In the genomic region with DNA sequence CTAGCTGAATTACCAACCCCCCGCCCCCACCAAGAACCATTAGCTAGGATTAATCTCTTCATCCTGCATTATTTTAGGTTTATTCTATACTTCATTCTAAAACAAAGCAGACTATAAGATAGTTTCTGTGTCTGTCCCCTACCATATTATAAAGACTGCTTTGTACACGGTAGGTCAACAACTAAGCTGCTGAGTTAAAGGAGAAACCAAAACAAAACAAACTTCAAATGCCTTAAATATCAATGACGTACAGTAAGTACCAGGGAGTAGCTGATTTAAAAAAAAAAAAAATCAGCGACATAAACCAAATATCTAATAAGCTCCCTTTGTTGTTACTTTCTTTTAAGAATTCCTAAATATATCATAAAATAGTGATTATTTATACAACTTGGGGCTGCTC, we compare ENCODE assay signal across 1 cellular context.
TF ChIP-seq lines count a peak whose summit lies in the region.

No MANE protein-coding gene starts in this region.

TF ChIP-seq in H1, 55 proteins besides CTCF, POLR2A, EP300 and RAD21:
- TF ChIP-seq TAF7 (optimal IDR thresholded peaks at IDR 0.05; ENCODE audit: borderline replicate concordance, low read depth, low read length), result no peak
- no peak for TF ChIP-seq RXRA (IDR thresholded peaks at IDR 0.05; ENCODE audit: insufficient read depth, low read depth, low read length)
- TF ChIP-seq TBP (IDR thresholded peaks at IDR 0.05; ENCODE audit: low read depth, low read length), result no peak
- no peak for TF ChIP-seq CBX8 (IDR thresholded peaks at IDR 0.05; ENCODE audit: borderline replicate concordance, low read depth, low read length)
- TF ChIP-seq ASH2L (IDR thresholded peaks at IDR 0.05; ENCODE audit: low read length), result no peak
- no peak for TF ChIP-seq TAF1 (IDR thresholded peaks at IDR 0.05; ENCODE audit: low read depth, low read length)
- TF ChIP-seq YY1 (IDR thresholded peaks at IDR 0.05; ENCODE audit: low read depth, low read length), result no peak
- TF ChIP-seq SIX5 (IDR thresholded peaks at IDR 0.05; ENCODE audit: low read depth, low read length), result no peak
- TF ChIP-seq JUN (IDR thresholded peaks at IDR 0.05; ENCODE audit: low read depth, low read length), result no peak
- no peak for TF ChIP-seq GABPA (IDR thresholded peaks at IDR 0.05; ENCODE audit: borderline replicate concordance, insufficient read depth, low read length)
- TF ChIP-seq KDM4A (IDR thresholded peaks at IDR 0.05; ENCODE audit: low read depth, low read length, severe bottlenecking), result no peak
- TF ChIP-seq, protein P1, sequence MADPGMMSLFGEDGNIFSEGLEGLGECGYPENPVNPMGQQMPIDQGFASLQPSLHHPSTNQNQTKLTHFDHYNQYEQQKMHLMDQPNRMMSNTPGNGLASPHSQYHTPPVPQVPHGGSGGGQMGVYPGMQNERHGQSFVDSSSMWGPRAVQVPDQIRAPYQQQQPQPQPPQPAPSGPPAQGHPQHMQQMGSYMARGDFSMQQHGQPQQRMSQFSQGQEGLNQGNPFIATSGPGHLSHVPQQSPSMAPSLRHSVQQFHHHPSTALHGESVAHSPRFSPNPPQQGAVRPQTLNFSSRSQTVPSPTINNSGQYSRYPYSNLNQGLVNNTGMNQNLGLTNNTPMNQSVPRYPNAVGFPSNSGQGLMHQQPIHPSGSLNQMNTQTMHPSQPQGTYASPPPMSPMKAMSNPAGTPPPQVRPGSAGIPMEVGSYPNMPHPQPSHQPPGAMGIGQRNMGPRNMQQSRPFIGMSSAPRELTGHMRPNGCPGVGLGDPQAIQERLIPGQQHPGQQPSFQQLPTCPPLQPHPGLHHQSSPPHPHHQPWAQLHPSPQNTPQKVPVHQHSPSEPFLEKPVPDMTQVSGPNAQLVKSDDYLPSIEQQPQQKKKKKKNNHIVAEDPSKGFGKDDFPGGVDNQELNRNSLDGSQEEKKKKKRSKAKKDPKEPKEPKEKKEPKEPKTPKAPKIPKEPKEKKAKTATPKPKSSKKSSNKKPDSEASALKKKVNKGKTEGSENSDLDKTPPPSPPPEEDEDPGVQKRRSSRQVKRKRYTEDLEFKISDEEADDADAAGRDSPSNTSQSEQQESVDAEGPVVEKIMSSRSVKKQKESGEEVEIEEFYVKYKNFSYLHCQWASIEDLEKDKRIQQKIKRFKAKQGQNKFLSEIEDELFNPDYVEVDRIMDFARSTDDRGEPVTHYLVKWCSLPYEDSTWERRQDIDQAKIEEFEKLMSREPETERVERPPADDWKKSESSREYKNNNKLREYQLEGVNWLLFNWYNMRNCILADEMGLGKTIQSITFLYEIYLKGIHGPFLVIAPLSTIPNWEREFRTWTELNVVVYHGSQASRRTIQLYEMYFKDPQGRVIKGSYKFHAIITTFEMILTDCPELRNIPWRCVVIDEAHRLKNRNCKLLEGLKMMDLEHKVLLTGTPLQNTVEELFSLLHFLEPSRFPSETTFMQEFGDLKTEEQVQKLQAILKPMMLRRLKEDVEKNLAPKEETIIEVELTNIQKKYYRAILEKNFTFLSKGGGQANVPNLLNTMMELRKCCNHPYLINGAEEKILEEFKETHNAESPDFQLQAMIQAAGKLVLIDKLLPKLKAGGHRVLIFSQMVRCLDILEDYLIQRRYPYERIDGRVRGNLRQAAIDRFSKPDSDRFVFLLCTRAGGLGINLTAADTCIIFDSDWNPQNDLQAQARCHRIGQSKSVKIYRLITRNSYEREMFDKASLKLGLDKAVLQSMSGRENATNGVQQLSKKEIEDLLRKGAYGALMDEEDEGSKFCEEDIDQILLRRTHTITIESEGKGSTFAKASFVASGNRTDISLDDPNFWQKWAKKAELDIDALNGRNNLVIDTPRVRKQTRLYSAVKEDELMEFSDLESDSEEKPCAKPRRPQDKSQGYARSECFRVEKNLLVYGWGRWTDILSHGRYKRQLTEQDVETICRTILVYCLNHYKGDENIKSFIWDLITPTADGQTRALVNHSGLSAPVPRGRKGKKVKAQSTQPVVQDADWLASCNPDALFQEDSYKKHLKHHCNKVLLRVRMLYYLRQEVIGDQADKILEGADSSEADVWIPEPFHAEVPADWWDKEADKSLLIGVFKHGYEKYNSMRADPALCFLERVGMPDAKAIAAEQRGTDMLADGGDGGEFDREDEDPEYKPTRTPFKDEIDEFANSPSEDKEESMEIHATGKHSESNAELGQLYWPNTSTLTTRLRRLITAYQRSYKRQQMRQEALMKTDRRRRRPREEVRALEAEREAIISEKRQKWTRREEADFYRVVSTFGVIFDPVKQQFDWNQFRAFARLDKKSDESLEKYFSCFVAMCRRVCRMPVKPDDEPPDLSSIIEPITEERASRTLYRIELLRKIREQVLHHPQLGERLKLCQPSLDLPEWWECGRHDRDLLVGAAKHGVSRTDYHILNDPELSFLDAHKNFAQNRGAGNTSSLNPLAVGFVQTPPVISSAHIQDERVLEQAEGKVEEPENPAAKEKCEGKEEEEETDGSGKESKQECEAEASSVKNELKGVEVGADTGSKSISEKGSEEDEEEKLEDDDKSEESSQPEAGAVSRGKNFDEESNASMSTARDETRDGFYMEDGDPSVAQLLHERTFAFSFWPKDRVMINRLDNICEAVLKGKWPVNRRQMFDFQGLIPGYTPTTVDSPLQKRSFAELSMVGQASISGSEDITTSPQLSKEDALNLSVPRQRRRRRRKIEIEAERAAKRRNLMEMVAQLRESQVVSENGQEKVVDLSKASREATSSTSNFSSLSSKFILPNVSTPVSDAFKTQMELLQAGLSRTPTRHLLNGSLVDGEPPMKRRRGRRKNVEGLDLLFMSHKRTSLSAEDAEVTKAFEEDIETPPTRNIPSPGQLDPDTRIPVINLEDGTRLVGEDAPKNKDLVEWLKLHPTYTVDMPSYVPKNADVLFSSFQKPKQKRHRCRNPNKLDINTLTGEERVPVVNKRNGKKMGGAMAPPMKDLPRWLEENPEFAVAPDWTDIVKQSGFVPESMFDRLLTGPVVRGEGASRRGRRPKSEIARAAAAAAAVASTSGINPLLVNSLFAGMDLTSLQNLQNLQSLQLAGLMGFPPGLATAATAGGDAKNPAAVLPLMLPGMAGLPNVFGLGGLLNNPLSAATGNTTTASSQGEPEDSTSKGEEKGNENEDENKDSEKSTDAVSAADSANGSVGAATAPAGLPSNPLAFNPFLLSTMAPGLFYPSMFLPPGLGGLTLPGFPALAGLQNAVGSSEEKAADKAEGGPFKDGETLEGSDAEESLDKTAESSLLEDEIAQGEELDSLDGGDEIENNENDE (IDR thresholded peaks at IDR 0.05; ENCODE audit: insufficient replicate concordance, low read length), result no peak
- TF ChIP-seq BCL11A (IDR thresholded peaks at IDR 0.05; ENCODE audit: low read depth in 2 of 2, low read length in 2 of 2), result no peak
TF ChIP-seq in H1: peak in this region for 0.
